In the genomic region with DNA sequence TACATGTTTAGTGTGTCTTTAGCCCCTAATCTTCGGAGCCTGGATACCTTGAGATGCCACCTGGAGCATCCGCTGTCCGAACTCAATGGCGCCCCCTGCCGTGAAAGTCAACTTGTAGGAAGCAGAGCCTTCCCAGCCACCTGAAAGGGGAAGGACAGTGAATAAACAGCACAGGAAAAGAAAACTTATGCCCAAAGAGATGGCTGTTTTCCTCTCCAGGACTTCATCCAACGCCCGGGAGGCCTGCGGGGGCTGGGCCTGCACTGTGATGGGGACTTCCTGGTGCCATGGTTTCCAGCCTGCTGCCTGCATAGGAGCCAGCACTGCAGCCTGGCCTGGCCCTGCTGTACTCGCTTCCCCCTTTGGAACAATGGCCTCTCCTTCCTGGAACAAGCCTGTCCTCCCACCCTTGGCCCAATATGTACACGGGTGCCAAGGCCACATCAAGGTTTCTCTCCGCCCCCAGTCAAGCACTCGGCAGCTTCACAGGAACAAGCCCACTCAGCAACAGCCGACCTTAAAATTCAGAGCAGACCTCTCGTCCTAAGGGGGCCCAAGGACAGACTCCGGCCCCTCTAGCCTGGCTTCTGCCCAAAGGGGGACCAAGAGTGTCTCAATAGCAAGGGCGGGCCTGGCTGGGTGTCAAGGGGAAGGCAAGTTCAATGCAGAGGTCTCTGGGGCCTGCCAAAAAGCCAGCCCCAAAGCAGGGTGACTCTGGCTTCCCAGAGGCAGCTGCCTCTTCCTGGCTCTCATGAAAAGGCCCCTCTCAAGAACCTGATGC, we compare ENCODE assay signal across 7 cellular contexts. TPM values are rescaled to one million over a fixed set of nuclear protein-coding genes. Genes with fewer than 3 reads are reported as not detected.
DNase-seq lines count a peak whose midpoint lies in the region; ATAC-seq, FAIRE-seq and TF ChIP-seq lines count a peak whose summit lies in the region.

No MANE protein-coding gene starts in this region.

- WGBS in endodermal cell (ENCODE audit: insufficient coverage in 1 of 2, insufficient read length in 1 of 2), 2 experiments = 57 to 76% methylated on average over 11 to 16 of the region's 16 CpGs

- no peaks in the 10 kb centered on the region for H3K9me3 ChIP-seq in endodermal cell (ENCODE audit: control insufficient read depth, low read length)

- H3K4me3 ChIP-seq in endodermal cell (ENCODE audit: low read length) = no peak overlapping the region

- TF ChIP-seq CTCF in endodermal cell (conservative IDR thresholded peaks at IDR 0.05) = peak; percentile 88

- ATAC-seq in naive thymus-derived CD8-positive, alpha-beta T cell = peak in 1 of 2 donors; percentile 44
- no peak for ATAC-seq in GM18867 (IDR thresholded peaks at IDR 0.05; ENCODE audit: unreplicated experiment)

- H3K9ac ChIP-seq in endodermal cell (ENCODE audit: extremely low read depth, low read length, poor library complexity, severe bottlenecking) = no peak overlapping the region

- no peaks in the 10 kb centered on the region for H3K4me1 ChIP-seq in endodermal cell (ENCODE audit: control insufficient read depth, insufficient read depth, low read length)

- no peak overlapping the region for H3K27ac ChIP-seq in endodermal cell (ENCODE audit: low read depth, low read length)

- no peaks in the 10 kb centered on the region for H3K27me3 Mint-ChIP-seq in endodermal cell (ENCODE audit: insufficient read depth)
- H3K27me3 Mint-ChIP-seq in naive thymus-derived CD8-positive, alpha-beta T cell = no peaks in the 10 kb centered on the region
- H3K27me3 Mint-ChIP-seq in stimulated activated naive CD8-positive, alpha-beta T cell treated with anti-CD3 and anti-CD28 coated beads, Interleukin-15, Interleukin-2, amounts not matched to agents 100 ng/mL and 50 ng/mL, for 24 hours = no peaks in the 10 kb centered on the region

- H3K27me3 ChIP-seq in endodermal cell (ENCODE audit: control insufficient read depth, insufficient read depth, low read length, poor library complexity, severe bottlenecking) = no peaks in the 10 kb centered on the region

- peak overlapping the region; percentile 89 for H3K27ac Mint-ChIP-seq in endodermal cell
- H3K27ac Mint-ChIP-seq in naive thymus-derived CD8-positive, alpha-beta T cell = peak overlapping the region in 9 of 10 donors; percentile 51 to 90 (median 77)
- peak overlapping the region; percentile 40 for H3K27ac Mint-ChIP-seq in stimulated activated naive CD8-positive, alpha-beta T cell treated with anti-CD3 and anti-CD28 coated beads, Interleukin-15, Interleukin-2, amounts not matched to agents 100 ng/mL and 50 ng/mL, for 24 hours

- H3K36me3 Mint-ChIP-seq in endodermal cell (ENCODE audit: low read depth) = peaks cover 49% of the 10 kb centered on the region
- peaks cover 0 to 55% (median 8%) of the 10 kb centered on the region in 3 donors for H3K36me3 Mint-ChIP-seq in naive thymus-derived CD8-positive, alpha-beta T cell
- peaks cover 5% of the 10 kb centered on the region for H3K36me3 Mint-ChIP-seq in stimulated activated naive CD8-positive, alpha-beta T cell treated with anti-CD3 and anti-CD28 coated beads, Interleukin-15, Interleukin-2, amounts not matched to agents 100 ng/mL and 50 ng/mL, for 24 hours (ENCODE audit: low read depth)

- H3K9me3 Mint-ChIP-seq in endodermal cell = no peaks in the 10 kb centered on the region
- no peaks in the 10 kb centered on the region for H3K9me3 Mint-ChIP-seq in naive thymus-derived CD8-positive, alpha-beta T cell
- H3K9me3 Mint-ChIP-seq in stimulated activated naive CD8-positive, alpha-beta T cell treated with anti-CD3 and anti-CD28 coated beads, Interleukin-15, Interleukin-2, amounts not matched to agents 100 ng/mL and 50 ng/mL, for 24 hours = no peaks in the 10 kb centered on the region

- H3K4me1 Mint-ChIP-seq in endodermal cell = peaks cover 7% of the 10 kb centered on the region
- H3K4me1 Mint-ChIP-seq in naive thymus-derived CD8-positive, alpha-beta T cell = peaks cover 7 to 42% (median 34%) of the 10 kb centered on the region in 4 donors
- H3K4me1 Mint-ChIP-seq in stimulated activated naive CD8-positive, alpha-beta T cell treated with anti-CD3 and anti-CD28 coated beads, Interleukin-15, Interleukin-2, amounts not matched to agents 100 ng/mL and 50 ng/mL, for 24 hours (ENCODE audit: low read depth) = peaks cover 16% of the 10 kb centered on the region

- H3K36me3 ChIP-seq in endodermal cell (ENCODE audit: control insufficient read depth, insufficient read depth, low read length) = peaks cover 42% of the 10 kb centered on the region

- POLR2A ChIA-PET in naive thymus-derived CD8-positive, alpha-beta T cell (lab: Charles Lee) = interaction anchor here (0.8 to 8.6 kb wide), 7 partner anchors 21 to 95 kb away, joined by 3 to 122 read pairs (median 5); partner anchors contain the start of genes TRIM65 and UNK

- peak; percentile 26 for FAIRE-seq in GM19239 (lab: Jason Lieb, UNC)

- DNase-seq in GM19239 (ENCODE audit: insufficient read length, low spot score) (no peak), NCI-H526 (lab: John Stamatoyannopoulos, UW) (peak; percentile 27 to 84), endodermal cell (peak; percentile 99)
- DNase-seq in activated CD8-positive, alpha-beta memory T cell treated with anti-CD3 and anti-CD28 coated beads for 24 hours = peak; percentile 92
- peak; percentile 63 to 91 (median 76) for DNase-seq in naive thymus-derived CD8-positive, alpha-beta T cell

- H3K4me3 Mint-ChIP-seq in endodermal cell = no peak overlapping the region
- H3K4me3 Mint-ChIP-seq in naive thymus-derived CD8-positive, alpha-beta T cell = peak overlapping the region in 2 of 10 donors; percentile 19 to 58
- H3K4me3 Mint-ChIP-seq in stimulated activated naive CD8-positive, alpha-beta T cell treated with anti-CD3 and anti-CD28 coated beads, Interleukin-15, Interleukin-2, amounts not matched to agents 100 ng/mL and 50 ng/mL, for 24 hours = no peak overlapping the region

RNA-seq across cellular contexts. Expression of gene UNC13D, which starts 4.5 kb away (rescaled TPM):
- 1 to 10 TPM; 6.3 to 6.4 TPM for total RNA-seq in endodermal cell
- 1.1 TPM for polyA plus RNA-seq in endodermal cell (2013, experiment 1 of 2)
- polyA plus RNA-seq in endodermal cell (2013, experiment 2 of 2) = 2.6 TPM
- total RNA-seq in naive thymus-derived CD8-positive, alpha-beta T cell = 100 to 1,000 TPM; 147 to 153 TPM
- polyA plus RNA-seq in naive thymus-derived CD8-positive, alpha-beta T cell = 10 to 100 TPM; 50.3 to 78.0 (median 54.0) TPM

RNA-seq across cellular contexts. Expression of gene WBP2, which starts 6.4 kb away (rescaled TPM):
- 10 to 100 TPM; 74.3 to 82.7 TPM for total RNA-seq in endodermal cell
- polyA plus RNA-seq in endodermal cell (2013, experiment 1 of 2) = 89.2 TPM
- 87.4 TPM for polyA plus RNA-seq in endodermal cell (2013, experiment 2 of 2)
- 100 to 1,000 TPM; 152 to 156 TPM for total RNA-seq in naive thymus-derived CD8-positive, alpha-beta T cell
- 10 to 100 TPM; 58.1 to 95.1 (median 70.6) TPM for polyA plus RNA-seq in naive thymus-derived CD8-positive, alpha-beta T cell

RNA-seq across cellular contexts. Expression of gene TRIM47, which starts 29.7 kb away (rescaled TPM):
- 1 to 10 TPM; 1.6 to 2.7 TPM for total RNA-seq in endodermal cell
- 1.4 TPM for polyA plus RNA-seq in endodermal cell (2013, experiment 1 of 2)
- polyA plus RNA-seq in endodermal cell (2013, experiment 2 of 2) = 0.62 TPM
- total RNA-seq in naive thymus-derived CD8-positive, alpha-beta T cell = 1 to 10 TPM; 9.7 to 9.9 TPM
- polyA plus RNA-seq in naive thymus-derived CD8-positive, alpha-beta T cell = 1 to 10 TPM; 1.9 to 8.5 (median 4.2) TPM

RNA-seq across cellular contexts. Expression of gene TRIM65, which starts 48.0 kb away (rescaled TPM):
- total RNA-seq in endodermal cell = 10 to 100 TPM; 27.4 to 35.3 TPM
- 21.3 TPM for polyA plus RNA-seq in endodermal cell (2013, experiment 1 of 2)
- polyA plus RNA-seq in endodermal cell (2013, experiment 2 of 2) = 20.3 TPM
- total RNA-seq in naive thymus-derived CD8-positive, alpha-beta T cell = 10 to 100 TPM; 34.5 to 40.9 TPM
- polyA plus RNA-seq in naive thymus-derived CD8-positive, alpha-beta T cell = 10 to 100 TPM; 13.4 to 31.8 (median 18.9) TPM

RNA-seq across cellular contexts. Expression of gene MRPL38, which starts 56.0 kb away (rescaled TPM):
- 100 to 1,000 TPM; 103 to 118 TPM for total RNA-seq in endodermal cell
- polyA plus RNA-seq in endodermal cell (2013, experiment 1 of 2) = 67.6 TPM
- polyA plus RNA-seq in endodermal cell (2013, experiment 2 of 2) = 60.8 TPM
- 100 to 1,000 TPM; 167 to 178 TPM for total RNA-seq in naive thymus-derived CD8-positive, alpha-beta T cell
- 10 to 100 TPM; 56.4 to 78.7 (median 64.7) TPM for polyA plus RNA-seq in naive thymus-derived CD8-positive, alpha-beta T cell

Comparison
In these comparisons a context has a peak if more than half of its experiments do, and no peak if none do; other contexts are left out.
1. RNA of gene UNC13D, which starts 4.5 kb away (total RNA-seq): 147 to 153 TPM in naive thymus-derived CD8-positive, alpha-beta T cell; 6.3 to 6.4 TPM in endodermal cell; every median in the first group is over 10 times any median in the second.
2. Peak in every context shown above with its lines, with median percentiles within 50 percentile points of each other: H3K27ac Mint-ChIP-seq.